13 cellular contexts compared by ENCODE assay signal in the genomic region with DNA sequence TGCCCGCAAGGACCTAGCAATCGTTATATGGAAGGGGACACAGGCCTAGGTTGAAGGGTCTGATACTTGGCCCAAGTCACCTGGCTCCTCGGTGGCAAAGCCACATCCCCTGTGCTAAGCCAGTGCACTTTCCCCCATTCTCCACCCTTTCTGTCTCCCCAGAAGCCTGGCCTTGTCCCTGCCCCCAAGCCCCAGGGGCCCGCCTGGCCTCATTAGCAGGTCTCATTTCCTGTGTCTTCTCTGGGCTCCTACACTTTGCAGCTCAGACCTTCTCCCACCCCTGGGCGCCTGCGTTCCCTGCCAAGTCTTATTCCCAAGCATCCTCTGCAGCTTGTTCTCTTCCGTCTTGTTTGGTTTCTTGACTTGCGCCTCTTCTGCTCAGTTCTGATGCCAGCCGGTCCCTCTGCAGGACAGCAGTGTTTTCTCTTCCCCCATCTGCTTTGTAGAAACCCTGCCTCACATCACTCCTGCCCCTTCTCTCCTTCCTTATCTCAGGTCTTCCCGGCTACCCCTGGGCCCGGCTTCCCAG.
DNase-seq lines count a peak whose midpoint lies in the region; ATAC-seq and TF ChIP-seq lines count a peak whose summit lies in the region.
"Had no signal": no experiment of that assay in that cellular context is flagged by ENCODE, and none has a peak within 500 bp of the region (broad histone marks: within the 10 kb centered on the region; RNA-seq: fewer than 3 reads in every experiment).

No MANE protein-coding gene starts in this region.

- no peak overlapping the region; a peak in 1 of 22 replicates for H3K27ac ChIP-seq in BLaER1 treated with 17β-estradiol and CSF1 and Interleukin-3, amounts not matched to agents 10 nM and 100 nM
- H3K27ac ChIP-seq in HL-60 (replicated peaks): peak overlapping the region; percentile 43
- no peak overlapping the region for H3K27ac ChIP-seq in mesendoderm (ENCODE audit: low read depth, low read length)
- no peak overlapping the region for H3K27ac ChIP-seq in vagina

- peak; percentile 31 for ATAC-seq in WTC11
- ATAC-seq: CD8-positive, alpha-beta T cell had no signal

- H3K9me3 ChIP-seq in BLaER1 treated with 17β-estradiol and CSF1 and Interleukin-3, amounts not matched to agents 10 nM and 100 nM (replicated peaks in 1 of 11): peaks cover 0 to 9% (median 0%) of the 10 kb centered on the region in 11 experiments; a peak in 1 of 22 replicates
- H3K9me3 ChIP-seq in vagina: no peaks in the 10 kb centered on the region
- H3K9me3 ChIP-seq: HAP-1 had no signal

- H4K8ac ChIP-seq in mesendoderm (ENCODE audit: low read depth, low read length): no peak overlapping the region

- H3K18ac ChIP-seq in mesendoderm (ENCODE audit: low read length): no peak overlapping the region

- H3K56ac ChIP-seq in mesendoderm (ENCODE audit: low read length): peak overlapping the region; percentile 3

- no peaks in the 10 kb centered on the region for H3K27me3 Mint-ChIP-seq in WTC11 (ENCODE audit: low read depth)

- H3K79me1 ChIP-seq in mesendoderm (ENCODE audit: low read length): no peaks in the 10 kb centered on the region

- TF ChIP-seq CTCF in HL-60 (IDR thresholded peaks at IDR 0.05; ENCODE audit: insufficient read depth, low read length): no peak
- TF ChIP-seq CTCF in WTC11 (IDR thresholded peaks at IDR 0.05): no peak
- no peak for TF ChIP-seq CTCF in vagina (IDR thresholded peaks at IDR 0.05)

- no peak overlapping the region for H3K27ac Mint-ChIP-seq in WTC11
- H3K27ac Mint-ChIP-seq: CD8-positive, alpha-beta T cell had no signal

- H4K20me1 ChIP-seq in BLaER1 treated with 17β-estradiol and CSF1 and Interleukin-3, amounts not matched to agents 10 nM and 100 nM: no peaks in the 10 kb centered on the region

- H3K79me2 ChIP-seq in mesendoderm (ENCODE audit: control insufficient read depth, insufficient read depth, low read length): no peaks in the 10 kb centered on the region

- no peak overlapping the region for H3K23ac ChIP-seq in mesendoderm (ENCODE audit: low read length)

- no peaks in the 10 kb centered on the region for H3K36me3 Mint-ChIP-seq in WTC11
- H3K36me3 Mint-ChIP-seq: CD8-positive, alpha-beta T cell had no signal

- CTCF ChIA-PET in WTC11 (lab: Charles Lee): no interaction called here

- DNase-seq in HL-60 (ENCODE audit: low read depth in 1 of 2, low spot score in 1 of 2) (no peak), WTC11 (ENCODE audit: low spot score) (no peak), mesendoderm (no peak), GF-D8 (lab: John Stamatoyannopoulos, UW) (no peak), NCI-H1092 treated with DMSO at 0.1 percent for 48 hours (lab: John Stamatoyannopoulos, UW) (no peak), vagina (ENCODE audit: extremely low spot score in 2 of 2) (no peak)
- DNase-seq: AML-193; CD8-positive, alpha-beta T cell; NCI-H1694; NCI-H446; NCI-H82 had no signal

- no peak overlapping the region for H2BK120ac ChIP-seq in mesendoderm (ENCODE audit: low read depth, low read length)

- H2AK5ac ChIP-seq in mesendoderm (ENCODE audit: low read length): no peak overlapping the region

- no peak overlapping the region for H2BK15ac ChIP-seq in mesendoderm (replicated peaks; ENCODE audit: low read depth)

- H3K4me1 Mint-ChIP-seq in WTC11: peaks cover 36% of the 10 kb centered on the region

- no CpG with 5 or more reads among the region's 11 CpGs for WGBS in mesendoderm (ENCODE audit: extremely low coverage, insufficient coverage, low lambda C conversion rate)

- no peak overlapping the region for H3K4ac ChIP-seq in mesendoderm (ENCODE audit: low read depth, low read length)

- H3K4me1 ChIP-seq in BLaER1 treated with 17β-estradiol and CSF1 and Interleukin-3, amounts not matched to agents 10 nM and 100 nM: peaks cover 10 to 28% (median 22%) of the 10 kb centered on the region in 10 experiments
- H3K4me1 ChIP-seq in mesendoderm (ENCODE audit: control insufficient read depth, low read depth, low read length) (peaks cover 6% of the 10 kb centered on the region), vagina (no peaks in the 10 kb centered on the region)
- H3K4me1 ChIP-seq: HAP-1 had no signal

- no peaks in the 10 kb centered on the region for H3K9me3 Mint-ChIP-seq in WTC11
- H3K9me3 Mint-ChIP-seq: CD8-positive, alpha-beta T cell had no signal

- POLR2A ChIA-PET in WTC11 (lab: Charles Lee): interaction anchor here (0.6 kb wide), 1 partner anchor 10 kb away, joined by 7 read pairs; no protein-coding TSS in a partner anchor

- no peak for TF ChIP-seq POLR2A in vagina (IDR thresholded peaks at IDR 0.05)

- no peaks in the 10 kb centered on the region for H3K27me3 ChIP-seq in BLaER1 treated with 17β-estradiol and CSF1 and Interleukin-3, amounts not matched to agents 10 nM and 100 nM
- H3K27me3 ChIP-seq in HL-60 (ENCODE audit: insufficient read depth, poor library complexity, severe bottlenecking): no peaks in the 10 kb centered on the region
- no peaks in the 10 kb centered on the region for H3K27me3 ChIP-seq in mesendoderm (ENCODE audit: insufficient read depth, low read length, poor library complexity)
- H3K27me3 ChIP-seq in vagina: no peaks in the 10 kb centered on the region

- no peak overlapping the region for H3K4me3 ChIP-seq in BLaER1 treated with 17β-estradiol and CSF1 and Interleukin-3, amounts not matched to agents 10 nM and 100 nM
- H3K4me3 ChIP-seq in HL-60 (replicated peaks; ENCODE audit: insufficient read depth, low read length): no peak overlapping the region
- H3K4me3 ChIP-seq in mesendoderm (ENCODE audit: low read length): no peak overlapping the region
- no peak overlapping the region for H3K4me3 ChIP-seq in vagina
- H3K4me3 ChIP-seq: HAP-1 had no signal

- H2BK5ac ChIP-seq in mesendoderm (ENCODE audit: low read length): no peak overlapping the region

- H3K4me2 ChIP-seq in BLaER1 treated with 17β-estradiol and CSF1 and Interleukin-3, amounts not matched to agents 10 nM and 100 nM: peak overlapping the region; percentile 14 to 51 (median 36); a peak in 16 of 22 replicates
- no peak overlapping the region for H3K4me2 ChIP-seq in mesendoderm (ENCODE audit: low read length)

- H3K9ac ChIP-seq in BLaER1 treated with 17β-estradiol and CSF1 and Interleukin-3, amounts not matched to agents 10 nM and 100 nM: no peak overlapping the region
- H3K9ac ChIP-seq in mesendoderm (ENCODE audit: low read length): no peak overlapping the region

- intact Hi-C loops in vagina (cut with DNase I): no loop called here

- no peaks in the 10 kb centered on the region for H3K36me3 ChIP-seq in BLaER1 treated with 17β-estradiol and CSF1 and Interleukin-3, amounts not matched to agents 10 nM and 100 nM
- no peaks in the 10 kb centered on the region for H3K36me3 ChIP-seq in mesendoderm (ENCODE audit: control insufficient read depth, insufficient read depth, low read length)
- H3K36me3 ChIP-seq in vagina: no peaks in the 10 kb centered on the region
- H3K36me3 ChIP-seq: HAP-1 had no signal

- H4K5ac ChIP-seq in mesendoderm (ENCODE audit: low read length): no peak overlapping the region

- no peak overlapping the region for H3K4me3 Mint-ChIP-seq in WTC11
- H3K4me3 Mint-ChIP-seq: CD8-positive, alpha-beta T cell had no signal

TF ChIP-seq in WTC11, 78 proteins besides CTCF, POLR2A, EP300 and RAD21:
- TF ChIP-seq ZNF263 (CRISPR knock-in tag; IDR thresholded peaks at IDR 0.05; ENCODE audit: low read depth): no peak
